ENCODE assay signal across 20 cellular contexts in genomic region chr19:6660930-6661329, GRCh38. TPM values are rescaled to one million over a fixed set of nuclear protein-coding genes. Genes with fewer than 3 reads are reported as not detected.
DNase-seq lines count a peak whose midpoint lies in the region; TF ChIP-seq lines count a peak whose summit lies in the region.
"Had no signal": no experiment of that assay in that cellular context is flagged by ENCODE, and none has a peak within 500 bp of the region (broad histone marks: within the 10 kb centered on the region; RNA-seq: fewer than 3 reads in every experiment).

No MANE protein-coding gene starts in this region.

- peak overlapping the region; percentile 92 for H3K56ac ChIP-seq in mesendoderm (ENCODE audit: low read length)

- H3K36me3 Mint-ChIP-seq in Caco-2 (ENCODE audit: insufficient read depth, unreplicated experiment): no peaks in the 10 kb centered on the region
- H3K36me3 Mint-ChIP-seq in activated T-helper 1 cell treated with anti-CD3 and anti-CD28 coated beads, Interleukin-12 subunit alpha, Interleukin-12 subunit beta, Interleukin-2, Interleukin-4 antibody, amounts not matched to agents 30 ng/mL and 10 ng/mL and 1 ng/mL, durations not matched to agents 14 hours and 24 hours and 36 hours (ENCODE audit: low read depth): peaks cover 28% of the 10 kb centered on the region

- H3K4me3 ChIP-seq in A673 (ENCODE audit: low read depth, low read length, poor library complexity, severe bottlenecking) (no peak overlapping the region), Caco-2 (ENCODE audit: low read depth, low read length) (no peak overlapping the region), mesendoderm (ENCODE audit: low read length) (peak overlapping the region; percentile 83)
- H3K4me3 ChIP-seq: esophagus squamous epithelium, heart right ventricle, spleen had no signal

- no peak overlapping the region for H4K8ac ChIP-seq in mesendoderm (ENCODE audit: low read depth, low read length)

- H3K18ac ChIP-seq in mesendoderm (ENCODE audit: low read length): peak overlapping the region; percentile 20

- peak overlapping the region; percentile 59 for H4K5ac ChIP-seq in mesendoderm (ENCODE audit: low read length)

- peaks cover 6% of the 10 kb centered on the region for H3K79me2 ChIP-seq in mesendoderm (ENCODE audit: control insufficient read depth, insufficient read depth, low read length)

- H3K9me3 ChIP-seq in A673 (ENCODE audit: low read depth, low read length, poor library complexity, severe bottlenecking): no peaks in the 10 kb centered on the region
- H3K9me3 ChIP-seq in Caco-2: no peaks in the 10 kb centered on the region
- H3K9me3 ChIP-seq: esophagus squamous epithelium, spleen had no signal

- intact Hi-C loops in A673 (cut with micrococcal nuclease; ENCODE audit: unreplicated experiment): no loop called here
- intact Hi-C loops in Caco-2 (cut with micrococcal nuclease; ENCODE audit: unreplicated experiment): loop anchor here (1.0 kb wide), 1 partner anchor 75 kb away; no protein-coding TSS in a partner anchor
- intact Hi-C loops in activated T-helper 1 cell treated with anti-CD3 and anti-CD28 coated beads, Interleukin-12 subunit alpha, Interleukin-12 subunit beta, Interleukin-2, Interleukin-4 antibody, amounts not matched to agents 30 ng/mL and 10 ng/mL and 1 ng/mL, durations not matched to agents 14 hours and 24 hours and 36 hours (cut with micrococcal nuclease): loop anchor here (1.0 to 5.0 kb wide), 7 partner anchors 9 to 76 kb away; partner anchors contain the start of genes CD70, GPR108 and TNFSF14

- H3K4me1 Mint-ChIP-seq in Caco-2 (ENCODE audit: low read depth, unreplicated experiment): peaks cover 27% of the 10 kb centered on the region
- H3K4me1 Mint-ChIP-seq in activated T-helper 1 cell treated with anti-CD3 and anti-CD28 coated beads, Interleukin-12 subunit alpha, Interleukin-12 subunit beta, Interleukin-2, Interleukin-4 antibody, amounts not matched to agents 30 ng/mL and 10 ng/mL and 1 ng/mL, durations not matched to agents 14 hours and 24 hours and 36 hours (ENCODE audit: low read depth): peaks cover 33% of the 10 kb centered on the region

- H3K27ac ChIP-seq in A673 (ENCODE audit: low read depth, low read length, poor library complexity, severe bottlenecking) (no peak overlapping the region), mesendoderm (ENCODE audit: low read depth, low read length) (peak overlapping the region; percentile 99)
- H3K27ac ChIP-seq: esophagus squamous epithelium, heart right ventricle had no signal

- peak overlapping the region; percentile 94 for H2BK120ac ChIP-seq in mesendoderm (ENCODE audit: low read depth, low read length)

- H3K36me3 ChIP-seq in A673 (ENCODE audit: insufficient read depth, low read length, poor library complexity, severe bottlenecking) (no peaks in the 10 kb centered on the region), Caco-2 (ENCODE audit: control insufficient read depth, insufficient read depth, low read length) (no peaks in the 10 kb centered on the region), mesendoderm (ENCODE audit: control insufficient read depth, insufficient read depth, low read length) (peaks cover 2% of the 10 kb centered on the region)
- H3K36me3 ChIP-seq: esophagus squamous epithelium had no signal

- H3K27me3 Mint-ChIP-seq in Caco-2 (ENCODE audit: insufficient read depth, unreplicated experiment): no peaks in the 10 kb centered on the region
- H3K27me3 Mint-ChIP-seq in activated T-helper 1 cell treated with anti-CD3 and anti-CD28 coated beads, Interleukin-12 subunit alpha, Interleukin-12 subunit beta, Interleukin-2, Interleukin-4 antibody, amounts not matched to agents 30 ng/mL and 10 ng/mL and 1 ng/mL, durations not matched to agents 14 hours and 24 hours and 36 hours (ENCODE audit: insufficient read depth): no peaks in the 10 kb centered on the region
- H3K27me3 Mint-ChIP-seq: activated T-helper 17 cell treated with anti-CD3 and anti-CD28 coated beads, Interleukin-2, amount 50 U/mL, for 72 hours had no signal

- POLR2A ChIA-PET in A673 (lab: Charles Lee; ENCODE audit: low non-redundant PET) (no interaction called here), Caco-2 (lab: Charles Lee) (interaction anchor here (0.6 kb wide), 1 partner anchor 605 kb away, joined by 4 read pairs; no protein-coding TSS in a partner anchor)

- peak overlapping the region; percentile 99 for H2BK5ac ChIP-seq in mesendoderm (ENCODE audit: low read length)

- H3K4me1 ChIP-seq in A673 (ENCODE audit: insufficient read depth, low read length, poor library complexity, severe bottlenecking) (no peaks in the 10 kb centered on the region), Caco-2 (peaks cover 17% of the 10 kb centered on the region), mesendoderm (ENCODE audit: control insufficient read depth, low read depth, low read length) (peaks cover 11% of the 10 kb centered on the region)

- whole genome bisulfite sequencing in mesendoderm (ENCODE audit: extremely low coverage, insufficient coverage, low lambda C conversion rate): no CpG with 5 or more reads among the region's 20 CpGs

- H3K4ac ChIP-seq in mesendoderm (ENCODE audit: low read depth, low read length): peak overlapping the region; percentile 64

- CTCF ChIA-PET in A673 (lab: Charles Lee) (no interaction called here), Caco-2 (lab: Charles Lee) (interaction anchor here (0.6 to 1.7 kb wide), 6 partner anchors 19 to 203 kb away, joined by 3 to 9 read pairs (median 4); no protein-coding TSS in a partner anchor)

- BruUV-seq in A673 (replicated peaks; lab: Mats Ljungman, UMichigan) (no TSS peak), Caco-2 (replicated peaks; lab: Mats Ljungman, UMichigan) (no TSS peak)

- H3K79me1 ChIP-seq in mesendoderm (ENCODE audit: low read length): peaks cover 2% of the 10 kb centered on the region

- H3K9me3 Mint-ChIP-seq in Caco-2 (ENCODE audit: unreplicated experiment): no peaks in the 10 kb centered on the region
- H3K9me3 Mint-ChIP-seq in activated T-helper 1 cell treated with anti-CD3 and anti-CD28 coated beads, Interleukin-12 subunit alpha, Interleukin-12 subunit beta, Interleukin-2, Interleukin-4 antibody, amounts not matched to agents 30 ng/mL and 10 ng/mL and 1 ng/mL, durations not matched to agents 14 hours and 24 hours and 36 hours: no peaks in the 10 kb centered on the region
- H3K9me3 Mint-ChIP-seq: activated T-helper 17 cell treated with anti-CD3 and anti-CD28 coated beads, Interleukin-2, amount 50 U/mL, for 72 hours; dendritic cell treated with granulocyte-macrophage colony-stimulating factor and Interleukin-4, amounts not matched to agents 40 ng/mL and 50 ng/mL, for 4 days had no signal

- H3K4me3 Mint-ChIP-seq in Caco-2 (ENCODE audit: unreplicated experiment): peak overlapping the region; percentile 42
- H3K4me3 Mint-ChIP-seq in activated T-helper 1 cell treated with anti-CD3 and anti-CD28 coated beads, Interleukin-12 subunit alpha, Interleukin-12 subunit beta, Interleukin-2, Interleukin-4 antibody, amounts not matched to agents 30 ng/mL and 10 ng/mL and 1 ng/mL, durations not matched to agents 14 hours and 24 hours and 36 hours: peak overlapping the region; percentile 66
- H3K4me3 Mint-ChIP-seq: activated T-helper 17 cell treated with anti-CD3 and anti-CD28 coated beads, Interleukin-2, amount 50 U/mL, for 72 hours; dendritic cell treated with granulocyte-macrophage colony-stimulating factor and Interleukin-4, amounts not matched to agents 40 ng/mL and 50 ng/mL, for 4 days had no signal

- DNase-seq in A673 (ENCODE audit: low spot score) (no peak), Caco-2 (peak in 1 of 2 experiments; percentile 32), mesendoderm (no peak), CD1c-positive myeloid dendritic cell (ENCODE audit: extremely low spot score) (no peak), hepatic stellate cell (ENCODE audit: low spot score) (no peak), NK-92 (lab: John Stamatoyannopoulos, UW; ENCODE audit: unreplicated experiment) (no peak), amniotic stem cell (lab: John Stamatoyannopoulos, UW) (no peak)
- no peak for DNase-seq in activated T-helper 1 cell treated with anti-CD3 and anti-CD28 coated beads, Interleukin-12 subunit alpha, Interleukin-12 subunit beta, Interleukin-2, Interleukin-4 antibody, amounts not matched to agents 30 ng/mL and 10 ng/mL and 1 ng/mL, durations not matched to agents 14 hours and 24 hours and 36 hours (ENCODE audit: low spot score)
- DNase-seq: activated CD4-positive, alpha-beta T cell treated with anti-CD3 and anti-CD28 coated beads for 4 hours; esophagus squamous epithelium; heart right ventricle; Kasumi-1; NCI-H1436 treated with DMSO at 0.1 percent for 48 hours; NCI-H446 treated with DMSO at 0.1 percent for 48 hours; SHP77; spleen; T-helper 9 cell had no signal

- peak overlapping the region; percentile 89 for H3K23ac ChIP-seq in mesendoderm (ENCODE audit: low read length)

- H3K4me2 ChIP-seq in mesendoderm (ENCODE audit: low read length): peak overlapping the region; percentile 21

- H3K9ac ChIP-seq in mesendoderm (ENCODE audit: low read length): peak overlapping the region; percentile 89

- TF ChIP-seq CTCF in A673 (conservative IDR thresholded peaks at IDR 0.05; ENCODE audit: low read depth, low read length) (peak; percentile 21; the same call in 1 of the 2 replicates), Caco-2 (IDR thresholded peaks at IDR 0.05; ENCODE audit: insufficient read depth in 1 of 2, low read depth in 1 of 2, low read length in 1 of 2, severe bottlenecking in 1 of 2, unreplicated experiment in 1 of 2) (no peak)

- H2BK15ac ChIP-seq in mesendoderm (replicated peaks; ENCODE audit: low read depth): peak overlapping the region; percentile 76

- peak overlapping the region; percentile 79 for H2AK5ac ChIP-seq in mesendoderm (ENCODE audit: low read length)

- no peaks in the 10 kb centered on the region for H3K27me3 ChIP-seq in A673 (replicated peaks; ENCODE audit: insufficient read depth, low read depth, low read length, poor library complexity)
- no peaks in the 10 kb centered on the region for H3K27me3 ChIP-seq in Caco-2 (replicated peaks; ENCODE audit: control insufficient read depth, insufficient read depth, low read length)
- no peaks in the 10 kb centered on the region for H3K27me3 ChIP-seq in mesendoderm (ENCODE audit: insufficient read depth, low read length, poor library complexity)

- no peak overlapping the region for H3K27ac Mint-ChIP-seq in Caco-2 (ENCODE audit: unreplicated experiment)
- H3K27ac Mint-ChIP-seq in activated T-helper 1 cell treated with anti-CD3 and anti-CD28 coated beads, Interleukin-12 subunit alpha, Interleukin-12 subunit beta, Interleukin-2, Interleukin-4 antibody, amounts not matched to agents 30 ng/mL and 10 ng/mL and 1 ng/mL, durations not matched to agents 14 hours and 24 hours and 36 hours: no peak overlapping the region
- H3K27ac Mint-ChIP-seq: activated T-helper 17 cell treated with anti-CD3 and anti-CD28 coated beads, Interleukin-2, amount 50 U/mL, for 72 hours; dendritic cell treated with granulocyte-macrophage colony-stimulating factor and Interleukin-4, amounts not matched to agents 40 ng/mL and 50 ng/mL, for 4 days; progenitor cell of endocrine pancreas had no signal

RNA-seq across cellular contexts. Expression of gene TNFSF14, which starts 9.0 kb away (rescaled TPM):
- total RNA-seq in A673 (2021) (not detected in 2 replicates), Caco-2 (2022) (not detected in 2 replicates)
- total RNA-seq in activated T-helper 1 cell treated with anti-CD3 and anti-CD28 coated beads, Interleukin-12 subunit alpha, Interleukin-12 subunit beta, Interleukin-2, Interleukin-4 antibody, amounts not matched to agents 30 ng/mL and 10 ng/mL and 1 ng/mL, durations not matched to agents 14 hours and 24 hours and 36 hours: 155 TPM in 2 replicates
- 0.06 TPM for polyA plus RNA-seq in mesendoderm (2013, experiment 1 of 2)
- 0.06 TPM for polyA plus RNA-seq in mesendoderm (2013, experiment 2 of 2)
- total RNA-seq: progenitor cell of endocrine pancreas had no signal

RNA-seq across cellular contexts. Expression of gene C3, which starts 59.5 kb away (rescaled TPM):
- 1.8 TPM in 2 replicates for total RNA-seq in A673 (2021)
- 19.3 and 21.7 TPM in 2 replicates for total RNA-seq in Caco-2 (2022)
- total RNA-seq in activated T-helper 1 cell treated with anti-CD3 and anti-CD28 coated beads, Interleukin-12 subunit alpha, Interleukin-12 subunit beta, Interleukin-2, Interleukin-4 antibody, amounts not matched to agents 30 ng/mL and 10 ng/mL and 1 ng/mL, durations not matched to agents 14 hours and 24 hours and 36 hours: 6.1 and 7.2 TPM in 2 replicates
- polyA plus RNA-seq in mesendoderm (2013, experiment 1 of 2): 5.4 TPM
- 4.8 TPM for polyA plus RNA-seq in mesendoderm (2013, experiment 2 of 2)

Comparison
In these comparisons a context has a peak if more than half of its experiments do, and no peak if none do; other contexts are left out.
1. RNA of gene TNFSF14, which starts 9.0 kb away (total RNA-seq): 155 TPM in activated T-helper 1 cell treated with anti-CD3 and anti-CD28 coated beads, Interleukin-12 subunit alpha, Interleukin-12 subunit beta, Interleukin-2, Interleukin-4 antibody, amounts not matched to agents 30 ng/mL and 10 ng/mL and 1 ng/mL, durations not matched to agents 14 hours and 24 hours and 36 hours; not detected in Caco-2 and not detected in A673; every median in the first group is over 100 times any median in the second.